ENCODE assay signal across 13 cellular contexts in genomic region chr9:5971740-5972139, GRCh38. TPM values are rescaled to one million over a fixed set of nuclear protein-coding genes. Genes with fewer than 3 reads are reported as not detected.
DNase-seq lines count a peak whose midpoint lies in the region; ATAC-seq and TF ChIP-seq lines count a peak whose summit lies in the region.
"Had no signal": no experiment of that assay in that cellular context is flagged by ENCODE, and none has a peak within 500 bp of the region (broad histone marks: within the 10 kb centered on the region; RNA-seq: fewer than 3 reads in every experiment).

No MANE protein-coding gene starts in this region.

- no peak overlapping the region for H3K4me2 ChIP-seq in mesendoderm (ENCODE audit: low read length)

- H2BK120ac ChIP-seq in mesendoderm (ENCODE audit: low read depth, low read length): no peak overlapping the region

- no peak overlapping the region for H2BK5ac ChIP-seq in mesendoderm (ENCODE audit: low read length)

- H3K4me1 ChIP-seq in ACC112 (ENCODE audit: control insufficient read depth, insufficient read depth, low read length, unreplicated experiment): peaks cover 15% of the 10 kb centered on the region
- H3K4me1 ChIP-seq in mesendoderm (ENCODE audit: control insufficient read depth, low read depth, low read length): no peaks in the 10 kb centered on the region

- DNase-seq in HT1080 (ENCODE audit: low read depth): peak; percentile 44
- peak; percentile 52 for DNase-seq in amniotic epithelial cell (ENCODE audit: low read depth)
- peak; percentile 53 for DNase-seq in fibroblast of pulmonary artery (ENCODE audit: low read depth)
- DNase-seq in OCI-M1 (lab: John Stamatoyannopoulos, UW): no peak
- no peak for DNase-seq in mesendoderm
- DNase-seq: activated CD4-positive, alpha-beta T cell treated with anti-CD3 and anti-CD28 coated beads for 1 hour; left ventricle myocardium superior; NCI-H2081 treated with DMSO at 0.1 percent for 48 hours; NCI-H774 had no signal

- H3K79me1 ChIP-seq in mesendoderm (ENCODE audit: low read length): no peaks in the 10 kb centered on the region

- no peak overlapping the region for H3K4me3 ChIP-seq in ACC112 (ENCODE audit: low read depth, low read length)
- H3K4me3 ChIP-seq in fibroblast of pulmonary artery (replicated peaks; ENCODE audit: low read depth, low read length): no peak overlapping the region
- no peak overlapping the region for H3K4me3 ChIP-seq in mesendoderm (ENCODE audit: low read length)
- H3K4me3 ChIP-seq: suprapubic skin had no signal

- H3K36me3 ChIP-seq in ACC112 (ENCODE audit: insufficient read depth, low read length) (peaks cover 13% of the 10 kb centered on the region), mesendoderm (ENCODE audit: control insufficient read depth, insufficient read depth, low read length) (no peaks in the 10 kb centered on the region)

- no peak overlapping the region for H3K4ac ChIP-seq in mesendoderm (ENCODE audit: low read depth, low read length)

- no peak overlapping the region for H3K56ac ChIP-seq in mesendoderm (ENCODE audit: low read length)

- H3K79me2 ChIP-seq in ACC112 (ENCODE audit: control insufficient read depth, insufficient read depth, low read length, unreplicated experiment): no peaks in the 10 kb centered on the region
- no peaks in the 10 kb centered on the region for H3K79me2 ChIP-seq in mesendoderm (ENCODE audit: control insufficient read depth, insufficient read depth, low read length)

- H2AFZ ChIP-seq in ACC112 (ENCODE audit: low read length, unreplicated experiment): no peak overlapping the region

- H3K18ac ChIP-seq in mesendoderm (ENCODE audit: low read length): no peak overlapping the region

- H4K8ac ChIP-seq in mesendoderm (ENCODE audit: low read depth, low read length): no peak overlapping the region

- H3K27me3 ChIP-seq in ACC112 (ENCODE audit: insufficient read depth, low read length) (no peaks in the 10 kb centered on the region), mesendoderm (ENCODE audit: insufficient read depth, low read length, poor library complexity) (no peaks in the 10 kb centered on the region)
- H3K27me3 ChIP-seq: suprapubic skin had no signal

- ATAC-seq in GM21529 (IDR thresholded peaks at IDR 0.05; ENCODE audit: unreplicated experiment) (no peak), GM21825 (IDR thresholded peaks at IDR 0.05; ENCODE audit: unreplicated experiment) (no peak)
- ATAC-seq: left ventricle myocardium superior had no signal

- no peak overlapping the region for H4K5ac ChIP-seq in mesendoderm (ENCODE audit: low read length)

- no peak for TF ChIP-seq CTCF in fibroblast of pulmonary artery (IDR thresholded peaks at IDR 0.05; ENCODE audit: low read length, missing control alignments)

- H3K23ac ChIP-seq in mesendoderm (ENCODE audit: low read length): no peak overlapping the region

- H2AK5ac ChIP-seq in mesendoderm (ENCODE audit: low read length): no peak overlapping the region

- H3K27ac ChIP-seq in ACC112 (ENCODE audit: low read depth, low read length) (0 out of 2 replicates have a peak overlapping the region, but pooled peaks have one; percentile 5), mesendoderm (ENCODE audit: low read depth, low read length) (no peak overlapping the region)
- H3K27ac ChIP-seq: suprapubic skin had no signal

- no peak overlapping the region for H2BK15ac ChIP-seq in mesendoderm (replicated peaks; ENCODE audit: low read depth)

- no peak overlapping the region for H3K9ac ChIP-seq in mesendoderm (ENCODE audit: low read length)

RNA-seq across cellular contexts. Expression of gene RANBP6, which starts 43.7 kb away (rescaled TPM):
- total RNA-seq in HT1080 (2014; rRNA removed; shearing (Covaris generic)): 29.9 and 31.6 TPM in 2 replicates
- 16.6 and 22.2 TPM in 2 replicates for polyA plus RNA-seq in HT1080 (2015; cell fraction: cytosol; rRNA removed)
- 35.0 and 48.7 TPM in 2 replicates for polyA plus RNA-seq in HT1080 (2015; cell fraction: nucleus; rRNA removed)
- 12.7 TPM for polyA plus RNA-seq in mesendoderm (2013, experiment 1 of 2)
- 13.0 TPM for polyA plus RNA-seq in mesendoderm (2013, experiment 2 of 2)

Comparison
In these comparisons a context has a peak if more than half of its experiments do, and no peak if none do; other contexts are left out.
1. DNase-seq: peak in HT1080 (single experiment), amniotic epithelial cell (single experiment) and fibroblast of pulmonary artery (single experiment); none in OCI-M1 (single experiment) and mesendoderm (single experiment).